ENCODE assay signal across 2 cellular contexts in genomic region chr5:106072208-106072607, GRCh38.
TF ChIP-seq lines count a peak whose summit lies in the region.

No MANE protein-coding gene starts in this region.

TF ChIP-seq in HepG2, 621 proteins besides CTCF, POLR2A, EP300 and RAD21:
- no peak for TF ChIP-seq ZSCAN5A (CRISPR knock-in tag; IDR thresholded peaks at IDR 0.05; ENCODE audit: borderline replicate concordance)
- peak; percentile 41 to 77; a peak in 3 of 4 replicates for TF ChIP-seq MAFK (conservative IDR thresholded peaks at IDR 0.05 in 1 of 2, IDR thresholded peaks at IDR 0.05 in 1 of 2; ENCODE audit: low read length in 2 of 2)
- TF ChIP-seq CHCHD3 (CRISPR knock-in tag; IDR thresholded peaks at IDR 0.05) = no peak
- TF ChIP-seq SAFB2 (CRISPR knock-in tag; IDR thresholded peaks at IDR 0.05; ENCODE audit: borderline replicate concordance, low read depth) = no peak
- TF ChIP-seq ZNF362 (CRISPR knock-in tag; IDR thresholded peaks at IDR 0.05; ENCODE audit: borderline replicate concordance) = no peak
- no peak for TF ChIP-seq RBM22 (optimal IDR thresholded peaks at IDR 0.05; ENCODE audit: low read length)
- no peak for TF ChIP-seq CENPBD1 (CRISPR knock-in tag; IDR thresholded peaks at IDR 0.05; ENCODE audit: borderline replicate concordance, low read depth)
- TF ChIP-seq PRPF4 (IDR thresholded peaks at IDR 0.05; ENCODE audit: low read depth, low read length, poor library complexity, severe bottlenecking) = no peak
- TF ChIP-seq, protein P1, sequence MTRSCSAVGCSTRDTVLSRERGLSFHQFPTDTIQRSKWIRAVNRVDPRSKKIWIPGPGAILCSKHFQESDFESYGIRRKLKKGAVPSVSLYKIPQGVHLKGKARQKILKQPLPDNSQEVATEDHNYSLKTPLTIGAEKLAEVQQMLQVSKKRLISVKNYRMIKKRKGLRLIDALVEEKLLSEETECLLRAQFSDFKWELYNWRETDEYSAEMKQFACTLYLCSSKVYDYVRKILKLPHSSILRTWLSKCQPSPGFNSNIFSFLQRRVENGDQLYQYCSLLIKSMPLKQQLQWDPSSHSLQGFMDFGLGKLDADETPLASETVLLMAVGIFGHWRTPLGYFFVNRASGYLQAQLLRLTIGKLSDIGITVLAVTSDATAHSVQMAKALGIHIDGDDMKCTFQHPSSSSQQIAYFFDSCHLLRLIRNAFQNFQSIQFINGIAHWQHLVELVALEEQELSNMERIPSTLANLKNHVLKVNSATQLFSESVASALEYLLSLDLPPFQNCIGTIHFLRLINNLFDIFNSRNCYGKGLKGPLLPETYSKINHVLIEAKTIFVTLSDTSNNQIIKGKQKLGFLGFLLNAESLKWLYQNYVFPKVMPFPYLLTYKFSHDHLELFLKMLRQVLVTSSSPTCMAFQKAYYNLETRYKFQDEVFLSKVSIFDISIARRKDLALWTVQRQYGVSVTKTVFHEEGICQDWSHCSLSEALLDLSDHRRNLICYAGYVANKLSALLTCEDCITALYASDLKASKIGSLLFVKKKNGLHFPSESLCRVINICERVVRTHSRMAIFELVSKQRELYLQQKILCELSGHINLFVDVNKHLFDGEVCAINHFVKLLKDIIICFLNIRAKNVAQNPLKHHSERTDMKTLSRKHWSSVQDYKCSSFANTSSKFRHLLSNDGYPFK (CRISPR knock-in tag; IDR thresholded peaks at IDR 0.05; ENCODE audit: borderline replicate concordance) = no peak
- no peak for TF ChIP-seq ZNF737 (CRISPR knock-in tag; IDR thresholded peaks at IDR 0.05; ENCODE audit: borderline replicate concordance)
- no peak for TF ChIP-seq TEF (CRISPR knock-in tag; IDR thresholded peaks at IDR 0.05)
- TF ChIP-seq ZSCAN22 (CRISPR knock-in tag; IDR thresholded peaks at IDR 0.05) = no peak
- no peak for TF ChIP-seq KLF15 (CRISPR knock-in tag; IDR thresholded peaks at IDR 0.05; ENCODE audit: borderline replicate concordance)
- no peak for TF ChIP-seq ZNF788 (CRISPR knock-in tag; IDR thresholded peaks at IDR 0.05; ENCODE audit: borderline replicate concordance)
- TF ChIP-seq, protein P2, sequence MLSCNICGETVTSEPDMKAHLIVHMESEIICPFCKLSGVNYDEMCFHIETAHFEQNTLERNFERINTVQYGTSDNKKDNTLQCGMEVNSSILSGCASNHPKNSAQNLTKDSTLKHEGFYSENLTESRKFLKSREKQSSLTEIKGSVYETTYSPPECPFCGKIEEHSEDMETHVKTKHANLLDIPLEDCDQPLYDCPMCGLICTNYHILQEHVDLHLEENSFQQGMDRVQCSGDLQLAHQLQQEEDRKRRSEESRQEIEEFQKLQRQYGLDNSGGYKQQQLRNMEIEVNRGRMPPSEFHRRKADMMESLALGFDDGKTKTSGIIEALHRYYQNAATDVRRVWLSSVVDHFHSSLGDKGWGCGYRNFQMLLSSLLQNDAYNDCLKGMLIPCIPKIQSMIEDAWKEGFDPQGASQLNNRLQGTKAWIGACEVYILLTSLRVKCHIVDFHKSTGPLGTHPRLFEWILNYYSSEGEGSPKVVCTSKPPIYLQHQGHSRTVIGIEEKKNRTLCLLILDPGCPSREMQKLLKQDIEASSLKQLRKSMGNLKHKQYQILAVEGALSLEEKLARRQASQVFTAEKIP (CRISPR knock-in tag; IDR thresholded peaks at IDR 0.05; ENCODE audit: borderline replicate concordance) = no peak
- TF ChIP-seq MAFF (IDR thresholded peaks at IDR 0.05; ENCODE audit: low read depth, low read length) = peak; percentile 59; the same call in 1 of the 2 replicates

TF ChIP-seq in IMR-90, 13 proteins besides CTCF, POLR2A, EP300 and RAD21 (continued from another document):
- peak; percentile 75 for TF ChIP-seq MAFK (IDR thresholded peaks at IDR 0.05; ENCODE audit: low read depth, low read length)
